ENCODE assay signal across 7 cellular contexts in genomic region chr14:83091982-83092956, GRCh38.
DNase-seq lines count a peak whose midpoint lies in the region; FAIRE-seq and TF ChIP-seq lines count a peak whose summit lies in the region.
"Not testable (repeated sequence)": the region's sequence is repeated elsewhere in the genome, so short reads cannot be mapped to it uniquely, and the experiment has no call there.

No MANE protein-coding gene starts in this region.

- not testable (repeated sequence) for H3K4me1 ChIP-seq in H9 (ENCODE audit: insufficient read depth, low read length); endodermal cell (ENCODE audit: control insufficient read depth, insufficient read depth, low read length); left ventricle myocardium inferior; kidney (ENCODE audit: control insufficient read depth in 1 of 2, insufficient read depth in 1 of 2, low read depth in 1 of 2, low read length in 2 of 2); spleen

- not testable (repeated sequence) for H2BK15ac ChIP-seq in H9 (ENCODE audit: low read depth, low read length)

- not testable (repeated sequence) for H3K23ac ChIP-seq in H9 (ENCODE audit: insufficient read length, low read depth, low read length)

- TF ChIP-seq CTCF in H9 (conservative IDR thresholded peaks at IDR 0.05); WERI-Rb-1 (IDR thresholded peaks at IDR 0.05; ENCODE audit: low read depth, low read length); left ventricle myocardium inferior (IDR thresholded peaks at IDR 0.05; ENCODE audit: borderline replicate concordance); kidney (IDR thresholded peaks at IDR 0.05; ENCODE audit: borderline replicate concordance, extremely low read depth, insufficient read depth); osteocyte (IDR thresholded peaks at IDR 0.05); spleen (IDR thresholded peaks at IDR 0.05 in 8 of 11, conservative IDR thresholded peaks at IDR 0.05 in 3 of 11): not testable (repeated sequence)
- peak; percentile 23 for TF ChIP-seq CTCF in endodermal cell (conservative IDR thresholded peaks at IDR 0.05)

- TF ChIP-seq POLR2A in spleen (IDR thresholded peaks at IDR 0.05) = not testable (repeated sequence)

- H3K4ac ChIP-seq in H9 (ENCODE audit: low read depth, low read length) = not testable (repeated sequence)

- H3K4me1 Mint-ChIP-seq in H9; endodermal cell; osteocyte (ENCODE audit: unreplicated experiment): not testable (repeated sequence)

- not testable (repeated sequence) for FAIRE-seq in kidney (lab: Jason Lieb, UNC)

- H3K27me3 ChIP-seq in H9 (ENCODE audit: insufficient read depth, low read length); WERI-Rb-1 (ENCODE audit: insufficient read depth, low read depth, severe bottlenecking); endodermal cell (ENCODE audit: control insufficient read depth, insufficient read depth, low read length, poor library complexity, severe bottlenecking); left ventricle myocardium inferior (ENCODE audit: low read depth); spleen (replicated peaks in 1 of 7): not testable (repeated sequence)

- not testable (repeated sequence) for H3K4me3 Mint-ChIP-seq in H9; osteocyte (ENCODE audit: unreplicated experiment)
- H3K4me3 Mint-ChIP-seq in endodermal cell = peak overlapping the region; percentile 36

- H4K5ac ChIP-seq in H9 (ENCODE audit: insufficient read length, low read depth, low read length) = not testable (repeated sequence)

- not testable (repeated sequence) for H3K36me3 Mint-ChIP-seq in H9 (ENCODE audit: insufficient read depth in 1 of 3, low read depth in 3 of 3); endodermal cell (ENCODE audit: low read depth); osteocyte (ENCODE audit: unreplicated experiment)

- H3K79me1 ChIP-seq in H9 (ENCODE audit: insufficient read depth, low read depth, low read length, poor library complexity, severe bottlenecking) = not testable (repeated sequence)

- not testable (repeated sequence) for H3K9me3 ChIP-seq in H9 (ENCODE audit: control insufficient read depth, low read depth, low read length); WERI-Rb-1 (ENCODE audit: severe bottlenecking); endodermal cell (ENCODE audit: control insufficient read depth, low read length); left ventricle myocardium inferior (replicated peaks); kidney (ENCODE audit: control insufficient read depth in 1 of 2, low read length in 2 of 2); spleen

- not testable (repeated sequence) for H4K8ac ChIP-seq in H9 (replicated peaks; ENCODE audit: insufficient read length, low read depth, low read length)

- not testable (repeated sequence) for H3K23me2 ChIP-seq in H9 (ENCODE audit: insufficient read length, low read depth, low read length, poor library complexity, severe bottlenecking)

- H3K9ac ChIP-seq in H9 (ENCODE audit: extremely low read depth, insufficient read length, low read length); endodermal cell (ENCODE audit: extremely low read depth, low read length, poor library complexity, severe bottlenecking); kidney (ENCODE audit: low read length in 2 of 2): not testable (repeated sequence)

- not testable (repeated sequence) for H3K27ac Mint-ChIP-seq in H9; endodermal cell; osteocyte (ENCODE audit: unreplicated experiment)

- not testable (repeated sequence) for H2BK5ac ChIP-seq in H9 (ENCODE audit: insufficient read length, low read length)

- not testable (repeated sequence) for H2AK5ac ChIP-seq in H9 (ENCODE audit: insufficient read length, low read length)

- DNase-seq in H9 (peak; percentile 31), WERI-Rb-1 (peak; percentile 62), left ventricle myocardium inferior (peak; percentile 13), kidney (peak; percentile 56), osteocyte (ENCODE audit: extremely low spot score, unreplicated experiment) (peak; percentile 81), spleen (peak; percentile 71)
- DNase-seq in endodermal cell = not testable (repeated sequence)

- not testable (repeated sequence) for H3K56ac ChIP-seq in H9 (ENCODE audit: insufficient read length, low read depth, low read length)

- no CpG with 5 or more reads among the region's 47 CpGs for WGBS in H9 (ENCODE audit: extremely low coverage, insufficient read length, low lambda C conversion rate)
- 94 to 99% methylated on average over 10 to 43 of the region's 47 CpGs for WGBS in endodermal cell (ENCODE audit: insufficient coverage in 1 of 2, insufficient read length in 1 of 2), 2 experiments
- 61 to 88% (median 70%) methylated on average over 18 to 47 of the region's 47 CpGs for WGBS in spleen, 5 donors

- not testable (repeated sequence) for H2BK12ac ChIP-seq in H9 (ENCODE audit: insufficient read length, low read depth, low read length)

- H4K20me1 ChIP-seq in H9 (ENCODE audit: control insufficient read depth, insufficient read depth, insufficient read length) = not testable (repeated sequence)

- intact Hi-C loops in left ventricle myocardium inferior (cut with micrococcal nuclease); kidney (cut with DNase I); spleen (cut with DNase I; ENCODE audit: low total_unique reads): not testable (repeated sequence)

- not testable (repeated sequence) for H3K18ac ChIP-seq in H9 (ENCODE audit: insufficient read length, low read depth, low read length)

- H3K27ac ChIP-seq in H9 (ENCODE audit: insufficient read length, low read depth, low read length); endodermal cell (ENCODE audit: low read depth, low read length); left ventricle myocardium inferior (replicated peaks); kidney (ENCODE audit: low read depth in 2 of 2, low read length in 2 of 2); spleen: not testable (repeated sequence)
- H3K27ac ChIP-seq in WERI-Rb-1 = peak overlapping the region; percentile 27; the same call in 1 of the 2 replicates

- H3T11ph ChIP-seq in H9 (ENCODE audit: low read length) = not testable (repeated sequence)

- H3K4me3 ChIP-seq in WERI-Rb-1 (ENCODE audit: low read depth, low read length) (peak overlapping the region; percentile 20), left ventricle myocardium inferior (peak overlapping the region; percentile 56)
- H3K4me3 ChIP-seq in endodermal cell (ENCODE audit: low read length); kidney (ENCODE audit: low read length in 2 of 2); spleen: not testable (repeated sequence)

- not testable (repeated sequence) for H3K79me2 ChIP-seq in H9 (ENCODE audit: insufficient read depth, low read length)

- not testable (repeated sequence) for H3K27me3 Mint-ChIP-seq in H9 (ENCODE audit: low read depth); endodermal cell (ENCODE audit: insufficient read depth); osteocyte (ENCODE audit: unreplicated experiment)

- H3K14ac ChIP-seq in H9 (ENCODE audit: insufficient read depth, low read length) = not testable (repeated sequence)

- not testable (repeated sequence) for H2BK120ac ChIP-seq in H9 (ENCODE audit: low read depth, low read length, poor library complexity, severe bottlenecking)

- H2AFZ ChIP-seq in H9 (ENCODE audit: low read length) = not testable (repeated sequence)

- not testable (repeated sequence) for H4K91ac ChIP-seq in H9 (ENCODE audit: insufficient read length, low read depth, low read length)

- not testable (repeated sequence) for H3K4me2 ChIP-seq in H9 (ENCODE audit: insufficient read depth, insufficient read length, low read length)

- not testable (repeated sequence) for H2BK20ac ChIP-seq in H9 (ENCODE audit: low read depth, low read length, poor library complexity, severe bottlenecking)

- H3K9me3 Mint-ChIP-seq in H9; endodermal cell; osteocyte (ENCODE audit: unreplicated experiment): not testable (repeated sequence)

- not testable (repeated sequence) for H3K36me3 ChIP-seq in WERI-Rb-1; endodermal cell (ENCODE audit: control insufficient read depth, insufficient read depth, low read length); left ventricle myocardium inferior; kidney (ENCODE audit: control insufficient read depth in 1 of 2, insufficient read depth in 2 of 2, low read length in 2 of 2); spleen
